Comparison of ENCODE assay signal across 7 cellular contexts in genomic region chr1:51749151-51749550, GRCh38.
"Had no signal": no experiment of that assay in that cellular context is flagged by ENCODE, and none has a peak within 500 bp of the region (broad histone marks: within the 10 kb centered on the region; RNA-seq: fewer than 3 reads in every experiment).

No MANE protein-coding gene starts in this region.

- FAIRE-seq: HepG2 had no signal

- H3K27ac ChIP-seq: GM23248, HL-60 had no signal

- DNase-seq: GM23248, H9, HCEC 1CT, KG1 had no signal

- H3K27me3 Mint-ChIP-seq: IgD-negative memory B cell had no signal

- H3K9ac ChIP-seq: GM23248 had no signal

- ATAC-seq: HepG2 had no signal

- H3K4me3 Mint-ChIP-seq: H9, IgD-negative memory B cell had no signal

- H3K27ac Mint-ChIP-seq: IgD-negative memory B cell had no signal

- H3K4me3 ChIP-seq: GM23248 had no signal

- H2AFZ ChIP-seq: GM23248 had no signal

- H3K9me3 Mint-ChIP-seq: H9 had no signal
